Comparison of ENCODE assay signal across 8 cellular contexts in genomic region chr1:212606734-212607205, GRCh38. TPM values are rescaled to one million over a fixed set of nuclear protein-coding genes. Genes with fewer than 3 reads are reported as not detected.
DNase-seq lines count a peak whose midpoint lies in the region; ATAC-seq and TF ChIP-seq lines count a peak whose summit lies in the region.

No MANE protein-coding gene starts in this region.

- intact Hi-C loops in esophagus muscularis mucosa (cut with DNase I) (loop anchor here (5.0 kb wide), 2 partner anchors 39 to 129 kb away; no protein-coding TSS in a partner anchor), aorta (cut with DNase I) (loop anchor here in 1 of 2 donors (5.0 kb wide), 1 partner anchor 129 kb away; no protein-coding TSS in a partner anchor)

- ATAC-seq in aorta (ENCODE audit: low FRiP score) = peak; percentile 22
- ATAC-seq in HG02973 (IDR thresholded peaks at IDR 0.05; ENCODE audit: unreplicated experiment) = no peak

- peak; percentile 77 for DNase-seq in CD1c-positive myeloid dendritic cell (ENCODE audit: extremely low spot score)
- DNase-seq in activated T-cell treated with anti-CD3 and anti-CD28 coated beads for 4 hours = peak; percentile 42
- DNase-seq in esophagus muscularis mucosa (ENCODE audit: extremely low spot score) = no peak
- peak; percentile 76 to 89 for DNase-seq in aorta
- no peak for DNase-seq in RKO (ENCODE audit: low spot score)

- TF ChIP-seq POLR2A in esophagus muscularis mucosa (IDR thresholded peaks at IDR 0.05; ENCODE audit: low read depth) = peak; percentile 25

- H3K4me1 ChIP-seq in esophagus muscularis mucosa = peaks cover 40 to 55% (median 48%) of the 10 kb centered on the region in 4 donors
- peaks cover 29 to 34% of the 10 kb centered on the region in 2 experiments for H3K4me1 ChIP-seq in neutrophil (ENCODE audit: control insufficient read depth in 1 of 2, insufficient read depth in 1 of 2, low read depth in 1 of 2, low read length in 1 of 2)
- peaks cover 5 to 10% of the 10 kb centered on the region in 2 donors for H3K4me1 ChIP-seq in aorta (ENCODE audit: control insufficient read depth in 1 of 2, insufficient read depth in 2 of 2, low read length in 2 of 2)

- H3K4me3 ChIP-seq in esophagus muscularis mucosa (peak overlapping the region; percentile 69 to 90 (median 83)), neutrophil (ENCODE audit: low read depth in 1 of 2, low read length in 1 of 2) (peak overlapping the region; percentile 66 to 90), aorta (ENCODE audit: low read length in 2 of 2) (peak overlapping the region; percentile 18 to 28)

- peaks cover 0 to 38% (median 20%) of the 10 kb centered on the region in 4 donors for H3K27me3 ChIP-seq in esophagus muscularis mucosa
- peaks cover 100% of the 10 kb centered on the region for H3K27me3 ChIP-seq in neutrophil
- peaks cover 0 to 2% of the 10 kb centered on the region in 2 donors for H3K27me3 ChIP-seq in aorta (ENCODE audit: control insufficient read depth in 1 of 2, insufficient read depth in 2 of 2, low read length in 1 of 2)

- TF ChIP-seq EP300 in Ishikawa (IDR thresholded peaks at IDR 0.05; ENCODE audit: borderline replicate concordance) (no peak), esophagus muscularis mucosa (IDR thresholded peaks at IDR 0.05) (no peak)

- peak overlapping the region in 2 of 4 donors; percentile 98 to 100 for H3K27ac ChIP-seq in esophagus muscularis mucosa (replicated peaks in 1 of 4)
- no peak overlapping the region for H3K27ac ChIP-seq in neutrophil
- peak overlapping the region in 1 of 2 donors; percentile 55 for H3K27ac ChIP-seq in aorta (ENCODE audit: low read depth in 1 of 2, low read length in 2 of 2)

- peak in 1 of 3 experiments; percentile 18 for TF ChIP-seq CTCF in esophagus muscularis mucosa (IDR thresholded peaks at IDR 0.05)
- no peak for TF ChIP-seq CTCF in neutrophil (IDR thresholded peaks at IDR 0.05)

- WGBS in esophagus muscularis mucosa = 3% methylated on average over 34 of the region's 44 CpGs
- 1% methylated on average over 44 of the region's 44 CpGs for WGBS in aorta, 2 donors

- no peak for TF ChIP-seq RAD21 in Ishikawa (IDR thresholded peaks at IDR 0.05; ENCODE audit: low read depth)

- H3K36me3 ChIP-seq in esophagus muscularis mucosa = no peaks in the 10 kb centered on the region
- no peaks in the 10 kb centered on the region for H3K36me3 ChIP-seq in neutrophil
- H3K36me3 ChIP-seq in aorta (ENCODE audit: control insufficient read depth in 1 of 2, insufficient read depth in 2 of 2, low read length in 1 of 2) = no peaks in the 10 kb centered on the region

- H3K9me3 ChIP-seq in esophagus muscularis mucosa (no peaks in the 10 kb centered on the region), neutrophil (no peaks in the 10 kb centered on the region), aorta (ENCODE audit: control insufficient read depth, low read length) (no peaks in the 10 kb centered on the region)

TF ChIP-seq in Ishikawa, 13 proteins besides CTCF, POLR2A, EP300 and RAD21:
- TF ChIP-seq TCF12 (IDR thresholded peaks at IDR 0.05; ENCODE audit: low read depth) (peak; percentile 20; the same call in 1 of the 2 replicates), CREB1 (IDR thresholded peaks at IDR 0.05; ENCODE audit: low read depth) (no peak)

RNA-seq across cellular contexts. Expression of gene ATF3, which starts 1.8 kb away (rescaled TPM):
- 10 to 100 TPM in 1 of 4 donors, 1 to 10 TPM in 3; 2.9 to 29.7 (median 3.7) TPM for total RNA-seq in esophagus muscularis mucosa
- total RNA-seq in aorta = 100 to 1,000 TPM in 1 of 2 donors, 10 to 100 TPM in 1; 28.1 to 265 TPM
- 10 to 100 TPM; 22.7 to 60.9 TPM for polyA plus RNA-seq in aorta

Comparison
In these comparisons a context has a peak if more than half of its experiments do, and no peak if none do; other contexts are left out.
1. DNase-seq: peak in CD1c-positive myeloid dendritic cell (single experiment), activated T-cell treated with anti-CD3 and anti-CD28 coated beads for 4 hours (single experiment) and aorta (2 of 2); none in esophagus muscularis mucosa (single experiment) and RKO (single experiment).
2. H3K4me3 ChIP-seq: peak in every context shown above with its lines; median percentile 83 in esophagus muscularis mucosa; 78 in neutrophil; 23 in aorta.